13 cellular contexts compared by ENCODE assay signal in genomic region chr14:33932526-33933292, GRCh38. TPM values are rescaled to one million over a fixed set of nuclear protein-coding genes. Genes with fewer than 3 reads are reported as not detected.
DNase-seq lines count a peak whose midpoint lies in the region; ATAC-seq and TF ChIP-seq lines count a peak whose summit lies in the region.
"Had no signal": no experiment of that assay in that cellular context is flagged by ENCODE, and none has a peak within 500 bp of the region (broad histone marks: within the 10 kb centered on the region; RNA-seq: fewer than 3 reads in every experiment).

No MANE protein-coding gene starts in this region.

- H3K36me3 Mint-ChIP-seq in stimulated activated naive B cell treated with anti-CD40 and anti-IgM and Interleukin-4, amounts not matched to agents 10 μg/mL and 1 μg/mL and 100 μg/mL, for 72 hours: no peaks in the 10 kb centered on the region

- DNase-seq in BE2C (no peak), SJCRH30 (peak; percentile 71 to 84), left ventricle myocardium superior (no peak), T-helper 9 cell (no peak)
- DNase-seq in stimulated activated naive B cell treated with anti-CD40 and anti-IgM and Interleukin-4, amounts not matched to agents 10 μg/mL and 1 μg/mL and 100 μg/mL, for 72 hours: no peak
- DNase-seq: activated naive CD8-positive, alpha-beta T cell treated with anti-CD3 and anti-CD28 coated beads, Interleukin-2, amount 10 ng/mL, durations not matched to agents 7 days and 5 days; AML-193; NCI-H526 had no signal

- peak overlapping the region; percentile 43 for H3K27ac ChIP-seq in HUES64 (ENCODE audit: low read depth, low read length)
- H3K27ac ChIP-seq in SJCRH30: no peak overlapping the region
- H3K27ac ChIP-seq: SK-N-MC had no signal

- no peaks in the 10 kb centered on the region for H3K9me3 ChIP-seq in BE2C
- H3K9me3 ChIP-seq in HUES64 (ENCODE audit: insufficient read depth, low read depth, low read length): no peaks in the 10 kb centered on the region
- H3K9me3 ChIP-seq in SJCRH30 (replicated peaks): no peaks in the 10 kb centered on the region

- no peaks in the 10 kb centered on the region for H3K9me3 Mint-ChIP-seq in stimulated activated naive B cell treated with anti-CD40 and anti-IgM and Interleukin-4, amounts not matched to agents 10 μg/mL and 1 μg/mL and 100 μg/mL, for 72 hours
- H3K9me3 Mint-ChIP-seq: activated naive CD8-positive, alpha-beta T cell treated with anti-CD3 and anti-CD28 coated beads, Interleukin-2, amount 10 ng/mL, durations not matched to agents 7 days and 5 days; stimulated activated naive CD8-positive, alpha-beta T cell treated with anti-CD3 and anti-CD28 coated beads, Interleukin-15, Interleukin-2, amounts not matched to agents 100 ng/mL and 50 ng/mL, for 24 hours had no signal

- peaks cover 32% of the 10 kb centered on the region for H3K36me3 ChIP-seq in BE2C
- peaks cover 32% of the 10 kb centered on the region for H3K36me3 ChIP-seq in HUES64 (ENCODE audit: insufficient read depth, low read length)
- H3K36me3 ChIP-seq in SJCRH30: peaks cover 17% of the 10 kb centered on the region; the same call in 1 of the 2 replicates

- no peaks in the 10 kb centered on the region for H3K27me3 Mint-ChIP-seq in stimulated activated naive B cell treated with anti-CD40 and anti-IgM and Interleukin-4, amounts not matched to agents 10 μg/mL and 1 μg/mL and 100 μg/mL, for 72 hours
- H3K27me3 Mint-ChIP-seq: stimulated activated naive CD8-positive, alpha-beta T cell treated with anti-CD3 and anti-CD28 coated beads, Interleukin-15, Interleukin-2, amounts not matched to agents 100 ng/mL and 50 ng/mL, for 24 hours had no signal

- no peaks in the 10 kb centered on the region for H3K27me3 ChIP-seq in BE2C
- H3K27me3 ChIP-seq in HUES64 (ENCODE audit: insufficient read depth, low read length): no peaks in the 10 kb centered on the region
- H3K27me3 ChIP-seq in SJCRH30: no peaks in the 10 kb centered on the region

- H3K4me3 Mint-ChIP-seq in stimulated activated naive B cell treated with anti-CD40 and anti-IgM and Interleukin-4, amounts not matched to agents 10 μg/mL and 1 μg/mL and 100 μg/mL, for 72 hours: no peak overlapping the region
- H3K4me3 Mint-ChIP-seq: activated naive CD8-positive, alpha-beta T cell treated with anti-CD3 and anti-CD28 coated beads, Interleukin-2, amount 10 ng/mL, durations not matched to agents 7 days and 5 days; stimulated activated naive CD8-positive, alpha-beta T cell treated with anti-CD3 and anti-CD28 coated beads, Interleukin-15, Interleukin-2, amounts not matched to agents 100 ng/mL and 50 ng/mL, for 24 hours had no signal

- H3K9ac ChIP-seq in HUES64 (ENCODE audit: low read depth, low read length): no peak overlapping the region

- intact Hi-C loops in left ventricle myocardium superior (cut with micrococcal nuclease): no loop called here

- TF ChIP-seq CTCF in BE2C (IDR thresholded peaks at IDR 0.05; ENCODE audit: low read depth, low read length): no peak

- WGBS in HUES64: 77% methylated on average over 4 of the region's 4 CpGs

- H3K4me1 ChIP-seq in BE2C (peaks cover 30% of the 10 kb centered on the region), HUES64 (ENCODE audit: insufficient read depth, low read length) (peaks cover 67% of the 10 kb centered on the region), SJCRH30 (peaks cover 26% of the 10 kb centered on the region)

- H3K4me3 ChIP-seq in BE2C (ENCODE audit: low read depth, low read length): peak overlapping the region; percentile 31
- H3K4me3 ChIP-seq in HUES64 (ENCODE audit: low read length): no peak overlapping the region
- no peak overlapping the region for H3K4me3 ChIP-seq in SJCRH30
- H3K4me3 ChIP-seq: SK-N-MC had no signal

- H3K27ac Mint-ChIP-seq in stimulated activated naive B cell treated with anti-CD40 and anti-IgM and Interleukin-4, amounts not matched to agents 10 μg/mL and 1 μg/mL and 100 μg/mL, for 72 hours: no peak overlapping the region
- H3K27ac Mint-ChIP-seq: activated naive CD8-positive, alpha-beta T cell treated with anti-CD3 and anti-CD28 coated beads, Interleukin-2, amount 10 ng/mL, durations not matched to agents 7 days and 5 days; stimulated activated naive CD8-positive, alpha-beta T cell treated with anti-CD3 and anti-CD28 coated beads, Interleukin-15, Interleukin-2, amounts not matched to agents 100 ng/mL and 50 ng/mL, for 24 hours had no signal

- ATAC-seq in left ventricle myocardium superior: peak; percentile 53
- ATAC-seq in stimulated activated naive B cell treated with anti-CD40 and anti-IgM and Interleukin-4, amounts not matched to agents 10 μg/mL and 1 μg/mL and 100 μg/mL, for 72 hours (replicated peaks): no peak
- ATAC-seq in GM21717 (IDR thresholded peaks at IDR 0.05; ENCODE audit: unreplicated experiment): no peak
- ATAC-seq in GM18873 (IDR thresholded peaks at IDR 0.05; ENCODE audit: low FRiP score, unreplicated experiment): no peak

- no peaks in the 10 kb centered on the region for H3K4me1 Mint-ChIP-seq in stimulated activated naive B cell treated with anti-CD40 and anti-IgM and Interleukin-4, amounts not matched to agents 10 μg/mL and 1 μg/mL and 100 μg/mL, for 72 hours

RNA-seq across cellular contexts. Expression of gene EGLN3, which starts 18.2 kb away (rescaled TPM):
- polyA plus RNA-seq in BE2C (2012; ENCODE audit: insufficient read depth, insufficient read length, low read depth): 16.5 TPM
- 19.5 TPM for polyA plus RNA-seq in HUES64 (2013, experiment 1 of 2)
- polyA plus RNA-seq in HUES64 (2013, experiment 2 of 2): 18.1 TPM
- 34.5 and 38.4 TPM in 2 replicates for total RNA-seq in SJCRH30 (2014; rRNA removed; shearing (Covaris generic))
- total RNA-seq in left ventricle myocardium superior: 133 TPM

Comparison
In these comparisons a context has a peak if more than half of its experiments do, and no peak if none do; other contexts are left out.
1. DNase-seq: peak in SJCRH30 (2 of 2); none in BE2C (single experiment), left ventricle myocardium superior (single experiment), stimulated activated naive B cell treated with anti-CD40 and anti-IgM and Interleukin-4, amounts not matched to agents 10 μg/mL and 1 μg/mL and 100 μg/mL, for 72 hours (single experiment) and T-helper 9 cell (single experiment).